In the genomic region with DNA sequence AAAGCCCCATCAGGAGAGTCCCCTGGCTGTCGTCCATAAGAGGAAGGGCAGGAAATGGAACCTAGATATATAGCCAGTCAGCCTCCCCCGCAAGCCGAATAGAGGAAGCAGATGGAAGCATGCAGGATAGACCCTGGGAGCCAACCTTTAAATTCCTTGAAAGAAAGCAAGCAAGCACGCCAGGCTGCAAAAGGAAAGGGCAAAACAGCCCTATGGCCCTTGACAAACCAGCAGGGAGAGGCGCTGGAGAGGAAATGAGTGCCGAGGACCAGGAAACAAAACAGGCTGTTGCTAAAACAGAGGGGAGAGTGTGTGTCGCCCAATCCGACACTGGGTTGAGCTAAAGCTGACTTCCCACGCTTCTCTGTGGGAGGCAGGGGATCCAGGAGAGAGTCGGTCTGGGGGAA, we compare ENCODE assay signal across 9 cellular contexts.
A peak's percentile ranks its signal among the peaks of the same experiment; 100 is the strongest.
DNase-seq lines count a peak whose midpoint lies in the region; ATAC-seq and TF ChIP-seq lines count a peak whose summit lies in the region.
"Had no signal": no experiment of that assay in that cellular context is flagged by ENCODE, and none has a peak within 500 bp of the region (broad histone marks: within the 10 kb centered on the region; RNA-seq: fewer than 3 reads in every experiment).

No MANE protein-coding gene starts in this region.

- no peaks in the 10 kb centered on the region for H3K27me3 ChIP-seq in neutrophil
- H3K27me3 ChIP-seq: Peyer's patch had no signal

- H3K36me3 ChIP-seq in neutrophil = no peaks in the 10 kb centered on the region
- H3K36me3 ChIP-seq: Peyer's patch had no signal

- H3K27ac ChIP-seq in neutrophil = no peak overlapping the region
- H3K27ac ChIP-seq: Peyer's patch had no signal

- no peak for ATAC-seq in HG03378 (IDR thresholded peaks at IDR 0.05; ENCODE audit: unreplicated experiment)
- no peak for ATAC-seq in esophagus mucosa
- no peak for ATAC-seq in GM21619 (IDR thresholded peaks at IDR 0.05; ENCODE audit: unreplicated experiment)
- ATAC-seq in HG03196 (IDR thresholded peaks at IDR 0.05; ENCODE audit: unreplicated experiment) = no peak

- no peak for TF ChIP-seq CTCF in epithelial cell of proximal tubule (conservative IDR thresholded peaks at IDR 0.05; ENCODE audit: low read depth, low read length)
- TF ChIP-seq CTCF in neutrophil (IDR thresholded peaks at IDR 0.05) = no peak

- DNase-seq in DMS 273 (lab: John Stamatoyannopoulos, UW; ENCODE audit: unreplicated experiment) = peak; percentile 70
- DNase-seq in NCI-H2227 treated with DMSO at 0.1 percent for 48 hours (lab: John Stamatoyannopoulos, UW) = peak; percentile 3
- no peak for DNase-seq in epithelial cell of proximal tubule (ENCODE audit: low read depth)

- H3K4me3 ChIP-seq in epithelial cell of proximal tubule (ENCODE audit: low read depth, low read length) (peak overlapping the region; percentile 2), neutrophil (ENCODE audit: low read depth in 1 of 2, low read length in 1 of 2) (peak overlapping the region; percentile 15 to 20)

- peaks cover 0 to 3% of the 10 kb centered on the region in 2 experiments for H3K4me1 ChIP-seq in neutrophil (ENCODE audit: control insufficient read depth in 1 of 2, insufficient read depth in 1 of 2, low read depth in 1 of 2, low read length in 1 of 2)
- H3K4me1 ChIP-seq: Peyer's patch had no signal

- no peaks in the 10 kb centered on the region for H3K9me3 ChIP-seq in neutrophil
- H3K9me3 ChIP-seq: Peyer's patch had no signal
